In the genomic region with DNA sequence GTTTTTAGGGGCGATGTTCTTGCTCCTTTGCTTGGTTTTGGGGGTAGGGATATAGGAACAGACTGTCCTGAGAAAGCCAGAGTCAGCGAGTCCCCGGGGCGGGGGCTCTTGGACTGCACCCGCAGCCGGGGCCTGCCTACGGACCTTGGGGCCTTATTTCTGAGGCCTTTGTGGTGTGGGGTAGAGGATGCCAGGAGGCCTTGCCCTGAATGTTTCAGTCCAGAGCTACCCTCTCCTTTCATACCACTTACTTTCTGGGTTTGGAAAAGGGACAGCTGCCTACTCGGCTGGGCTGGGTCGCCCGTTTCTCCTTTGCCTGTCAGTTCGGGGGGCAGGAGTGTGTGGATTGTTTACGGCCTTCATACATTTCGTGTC, we compare ENCODE assay signal across 8 cellular contexts. TPM values are rescaled to one million over a fixed set of nuclear protein-coding genes. Genes with fewer than 3 reads are reported as not detected.
DNase-seq lines count a peak whose midpoint lies in the region; ATAC-seq and TF ChIP-seq lines count a peak whose summit lies in the region.

No MANE protein-coding gene starts in this region.

- H3K9ac ChIP-seq in skeletal muscle tissue (ENCODE audit: low read depth in 1 of 3, low read length in 3 of 3) = peak overlapping the region; percentile 93 to 97 (median 94)

- no peaks in the 10 kb centered on the region for H3K27me3 ChIP-seq in left ventricle myocardium inferior (ENCODE audit: low read depth)
- no peaks in the 10 kb centered on the region for H3K27me3 ChIP-seq in skeletal muscle tissue (ENCODE audit: control insufficient read depth in 3 of 3, insufficient read depth in 3 of 3, low read length in 3 of 3)

- H3K27me3 Mint-ChIP-seq in activated T-helper 17 cell treated with anti-CD3 and anti-CD28 coated beads, Interleukin-2, amount 50 U/mL, for 72 hours = no peaks in the 10 kb centered on the region

- peaks cover 62% of the 10 kb centered on the region for H3K36me3 Mint-ChIP-seq in activated T-helper 17 cell treated with anti-CD3 and anti-CD28 coated beads, Interleukin-2, amount 50 U/mL, for 72 hours (ENCODE audit: low read depth)

- H3K4me1 ChIP-seq in left ventricle myocardium inferior (peaks cover 44% of the 10 kb centered on the region), skeletal muscle tissue (ENCODE audit: control insufficient read depth in 3 of 3, insufficient read depth in 3 of 3, low read length in 3 of 3) (peaks cover 9 to 19% (median 13%) of the 10 kb centered on the region in 3 donors)

- ATAC-seq in GM19397 (IDR thresholded peaks at IDR 0.05; ENCODE audit: unreplicated experiment) (peak; percentile 25), HG03565 (IDR thresholded peaks at IDR 0.05; ENCODE audit: unreplicated experiment) (peak; percentile 22)
- ATAC-seq in activated T-helper 17 cell treated with anti-CD3 and anti-CD28 coated beads, Interleukin-2, amount 50 U/mL, for 72 hours (replicated peaks) = peak; percentile 31

- H3K4me3 Mint-ChIP-seq in activated T-helper 17 cell treated with anti-CD3 and anti-CD28 coated beads, Interleukin-2, amount 50 U/mL, for 72 hours = peak overlapping the region; percentile 92

- intact Hi-C loops in left ventricle myocardium inferior (cut with micrococcal nuclease) = no loop called here

- H3K9me3 Mint-ChIP-seq in activated T-helper 17 cell treated with anti-CD3 and anti-CD28 coated beads, Interleukin-2, amount 50 U/mL, for 72 hours = no peaks in the 10 kb centered on the region

- H3K27ac ChIP-seq in C4-2B (peak overlapping the region; percentile 79), left ventricle myocardium inferior (replicated peaks) (peak overlapping the region; percentile 94), skeletal muscle tissue (ENCODE audit: low read depth, low read length) (peak overlapping the region; percentile 84)

- TF ChIP-seq CTCF in C4-2B (conservative IDR thresholded peaks at IDR 0.05) (no peak), left ventricle myocardium inferior (IDR thresholded peaks at IDR 0.05; ENCODE audit: borderline replicate concordance) (no peak)

- H3K36me3 ChIP-seq in left ventricle myocardium inferior (peaks cover 3% of the 10 kb centered on the region), skeletal muscle tissue (ENCODE audit: control insufficient read depth in 3 of 3, insufficient read depth in 3 of 3, low read length in 3 of 3) (peaks cover 0 to 3% (median 0%) of the 10 kb centered on the region in 3 donors)

- H3K4me3 ChIP-seq in left ventricle myocardium inferior = peak overlapping the region; percentile 92
- peak overlapping the region; percentile 79 to 89 (median 87) for H3K4me3 ChIP-seq in skeletal muscle tissue (ENCODE audit: low read length in 3 of 3)

- H3K9me3 ChIP-seq in left ventricle myocardium inferior (replicated peaks) (no peaks in the 10 kb centered on the region), skeletal muscle tissue (ENCODE audit: control insufficient read depth in 3 of 3, low read length in 3 of 3) (no peaks in the 10 kb centered on the region)

- H3K27ac Mint-ChIP-seq in activated T-helper 17 cell treated with anti-CD3 and anti-CD28 coated beads, Interleukin-2, amount 50 U/mL, for 72 hours = peak overlapping the region; percentile 99

- no peak for DNase-seq in left ventricle myocardium inferior
- no peak for DNase-seq in superior temporal gyrus (ENCODE audit: extremely low spot score)
- DNase-seq in dedifferentiated amniotic fluid mesenchymal stem cell (ENCODE audit: extremely low spot score) = no peak

- peaks cover 38% of the 10 kb centered on the region for H3K4me1 Mint-ChIP-seq in activated T-helper 17 cell treated with anti-CD3 and anti-CD28 coated beads, Interleukin-2, amount 50 U/mL, for 72 hours

RNA-seq across cellular contexts. Expression of a gene that starts 0.4 kb away (rescaled TPM):
- 10 to 100 TPM; 60.5 to 63.1 TPM for total RNA-seq in activated T-helper 17 cell treated with anti-CD3 and anti-CD28 coated beads, Interleukin-2, amount 50 U/mL, for 72 hours
- 16.5 TPM for total RNA-seq in left ventricle myocardium inferior
- 71.0 TPM for total RNA-seq in skeletal muscle tissue

RNA-seq across cellular contexts. Expression of a gene that starts 35.5 kb away (rescaled TPM):
- total RNA-seq in activated T-helper 17 cell treated with anti-CD3 and anti-CD28 coated beads, Interleukin-2, amount 50 U/mL, for 72 hours = 10 to 100 TPM in 1 of 2 donors, 1 to 10 TPM in 1; 4.1 to 10.3 TPM
- total RNA-seq in left ventricle myocardium inferior = 37.4 TPM
- 5.7 TPM for total RNA-seq in skeletal muscle tissue
